8 cellular contexts compared by ENCODE assay signal in genomic region chr1:151762941-151763921, GRCh38. TPM values are rescaled to one million over a fixed set of nuclear protein-coding genes. Genes with fewer than 3 reads are reported as not detected.
DNase-seq lines count a peak whose midpoint lies in the region; ATAC-seq and TF ChIP-seq lines count a peak whose summit lies in the region.

MRPL9 (minus strand) TSS chr1:151763496; CDS start chr1:151763479, 17 bp downstream.

- H3K4me1 ChIP-seq in PC-3 (ENCODE audit: insufficient read depth, low read length) (peaks cover 36% of the 10 kb centered on the region), mononuclear cell (ENCODE audit: insufficient read depth, low read length) (peaks cover 18% of the 10 kb centered on the region)

- CTCF ChIA-PET in PC-3 (lab: Charles Lee): interaction anchor here (0.6 to 1.5 kb wide), 7 partner anchors 28 to 239 kb away, joined by 3 to 6 read pairs (median 5); no protein-coding TSS in a partner anchor

- no peaks in the 10 kb centered on the region for H3K9me2 ChIP-seq in PC-3 (replicated peaks; ENCODE audit: low read length)

- peak; percentile 95 for ATAC-seq in GM21423 (IDR thresholded peaks at IDR 0.05; ENCODE audit: unreplicated experiment)
- peak; percentile 98 for ATAC-seq in PC-3

- peak within 1 kb of the TSS; percentile 90 for H2AFZ ChIP-seq in PC-3 (ENCODE audit: low read length)

- H3K9me3 ChIP-seq in PC-3 (ENCODE audit: low read length) (no peaks in the 10 kb centered on the region), mononuclear cell (ENCODE audit: low read depth, low read length) (no peaks in the 10 kb centered on the region)

- H3K9ac ChIP-seq in PC-3 (ENCODE audit: low read length): peak within 1 kb of the TSS; percentile 80

- in situ Hi-C loops in Caki2 (cut with HindIII; ENCODE audit: low pct_unique_long_range_greater_than_20kb, low sequenced_read_pairs): no loop called here

- intact Hi-C loops in PC-3 (cut with micrococcal nuclease): loop anchor here (1.0 kb wide), 1 partner anchor 27 kb away; the partner anchor contains the start of gene TDRKH

- DNase-seq in Caki2 (ENCODE audit: low read depth): peak; percentile 78
- peak; percentile 89 for DNase-seq in HuH-7.5 (ENCODE audit: low spot score)
- peak; percentile 89 for DNase-seq in PC-3
- peak; percentile 79 for DNase-seq in activated T-cell treated with anti-CD3 and anti-CD28 coated beads for 4 hours
- DNase-seq in epithelial cell of prostate (ENCODE audit: low read depth, low spot score): no peak
- peak; percentile 81 to 84 for DNase-seq in stimulated activated CD8-positive, alpha-beta memory T cell treated with anti-CD3 and anti-CD28 coated beads, Interleukin-2, amount 100 ng/mL, for 48 hours (ENCODE audit: low read depth in 2 of 2)

- H3K4me3 ChIP-seq in PC-3 (ENCODE audit: low read length): peak within 1 kb of the TSS; percentile 77
- peak within 1 kb of the TSS; percentile 60 for H3K4me3 ChIP-seq in mononuclear cell (ENCODE audit: low read length)

- peaks cover 30% of the 10 kb centered on the region for H3K36me3 ChIP-seq in PC-3 (ENCODE audit: low read depth, low read length)

- H3K4me2 ChIP-seq in PC-3 (ENCODE audit: low read length): peak within 1 kb of the TSS; percentile 92

- H3K79me2 ChIP-seq in PC-3 (ENCODE audit: low read length): peaks cover 26% of the 10 kb centered on the region

- TF ChIP-seq CTCF in PC-3 (conservative IDR thresholded peaks at IDR 0.05; ENCODE audit: low read depth, low read length): no peak

- no peaks in the 10 kb centered on the region for H4K20me1 ChIP-seq in PC-3 (ENCODE audit: low read length)

- H3K27me3 ChIP-seq in PC-3 (ENCODE audit: low read length) (no peaks in the 10 kb centered on the region), mononuclear cell (ENCODE audit: insufficient read depth, low read length) (no peaks in the 10 kb centered on the region)

- H3K27ac ChIP-seq in PC-3 (ENCODE audit: low read length): peak within 1 kb of the TSS; percentile 47
- H3K27ac ChIP-seq in epithelial cell of prostate: peak within 1 kb of the TSS; percentile 76

- BruUV-seq in PC-3 (replicated peaks; lab: Mats Ljungman, UMichigan): TSS peak; percentile 97

- POLR2A ChIA-PET in PC-3 (lab: Charles Lee; ENCODE audit: unreplicated experiment): interaction anchor here (0.5 to 0.6 kb wide), 3 partner anchors 17 to 175 kb away, joined by 3 to 6 read pairs (median 3); no protein-coding TSS in a partner anchor

- no peaks in the 10 kb centered on the region for H3F3A ChIP-seq in PC-3 (ENCODE audit: low read length, unreplicated experiment)

RNA-seq across cellular contexts. Expression of gene MRPL9, which starts in this region (rescaled TPM):
- 145 and 162 TPM in 2 replicates for total RNA-seq in Caki2 (2014; rRNA removed; shearing (Covaris generic); ENCODE audit: low replicate concordance)
- total RNA-seq in PC-3 (2014; rRNA removed): 229 and 260 TPM in 2 replicates
- 78.4 TPM for total RNA-seq in mononuclear cell
